9 cellular contexts compared by ENCODE assay signal in the genomic region with DNA sequence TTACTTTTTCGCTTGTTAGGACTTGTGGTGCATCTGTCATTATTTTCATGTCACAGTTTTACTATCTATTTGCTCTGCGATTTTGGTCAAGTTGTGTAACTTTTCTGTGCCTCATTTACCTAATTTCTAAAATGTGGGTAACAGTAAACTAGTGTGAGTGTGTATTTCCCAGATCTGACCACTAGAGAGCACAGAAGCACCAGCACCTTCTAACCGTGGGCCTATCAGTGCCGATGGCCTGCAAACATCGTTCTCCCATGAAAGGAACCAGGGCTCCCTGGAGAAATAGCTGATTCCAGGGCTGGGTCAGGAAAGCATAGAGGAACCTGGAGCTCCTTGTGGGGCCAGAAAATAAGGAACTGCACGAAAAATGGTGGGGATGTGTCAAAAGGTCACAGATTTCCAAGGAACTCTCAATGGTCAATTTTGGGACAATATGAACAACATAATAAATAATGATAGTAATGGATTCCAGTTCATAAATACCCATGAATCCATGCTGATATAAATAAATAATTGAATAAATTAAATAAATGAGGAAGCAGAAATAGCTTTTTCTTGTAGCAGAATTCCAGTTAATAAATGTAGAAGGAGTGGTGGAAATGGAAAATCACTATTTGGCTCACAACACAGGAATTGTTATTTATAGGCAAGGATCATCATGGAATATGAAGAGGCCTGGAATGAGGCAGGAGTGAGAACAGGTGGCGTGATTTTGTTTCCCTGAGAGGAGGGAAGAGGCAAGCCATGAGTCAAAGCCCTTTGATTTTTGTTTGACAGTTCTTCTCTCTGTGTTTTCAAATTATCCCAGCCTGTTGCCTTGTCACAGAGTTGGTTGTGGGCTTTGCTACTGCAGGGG. TPM values are rescaled to one million over a fixed set of nuclear protein-coding genes. Genes with fewer than 3 reads are reported as not detected.
DNase-seq lines count a peak whose midpoint lies in the region; ATAC-seq, FAIRE-seq and TF ChIP-seq lines count a peak whose summit lies in the region.
"Had no signal": no experiment of that assay in that cellular context is flagged by ENCODE, and none has a peak within 500 bp of the region (broad histone marks: within the 10 kb centered on the region; RNA-seq: fewer than 3 reads in every experiment).

No MANE protein-coding gene starts in this region.

- 7% methylated on average over 7 of the region's 7 CpGs for WGBS in SK-N-SH (ENCODE audit: low lambda C conversion rate)

- H3K4me2 ChIP-seq in Karpas-422 (ENCODE audit: low read depth, low read length, poor library complexity, severe bottlenecking) (no peak overlapping the region), SK-N-SH (no peak overlapping the region), endothelial cell of umbilical vein (ENCODE audit: insufficient read depth, low read length) (no peak overlapping the region)

- peak; percentile 86 for ATAC-seq in mucosa of descending colon

- H3F3A ChIP-seq in SK-N-SH (replicated peaks; ENCODE audit: insufficient read depth), result no peaks in the 10 kb centered on the region

- CTCF ChIA-PET in SK-N-SH (lab: Yijun Ruan, JAX) (interaction anchor here (0.6 to 1.9 kb wide), 13 partner anchors 9 to 113 kb away, joined by 3 to 9 read pairs (median 4); no protein-coding TSS in a partner anchor), endothelial cell of umbilical vein (lab: Charles Lee) (interaction anchor here (1.7 kb wide), 1 partner anchor 10 kb away, joined by 8 read pairs; no protein-coding TSS in a partner anchor)

- TF ChIP-seq CTCF in SK-N-SH (IDR thresholded peaks at IDR 0.05) (peak; percentile 67), endothelial cell of umbilical vein (IDR thresholded peaks at IDR 0.05; ENCODE audit: extremely low read depth in 1 of 2, insufficient read depth in 1 of 2, low read depth in 1 of 2, low read length in 2 of 2) (peak; percentile 35 to 58), mucosa of descending colon (IDR thresholded peaks at IDR 0.05) (peak; percentile 57)

- DNase-seq in stimulated activated CD4-positive, alpha-beta T cell treated with anti-CD3 and anti-CD28 coated beads, Interleukin-1b, Interleukin-23, amount 100 ng/mL, for 48 hours, result peak; percentile 11
- no peak for DNase-seq in stimulated activated CD4-positive, alpha-beta T cell treated with anti-CD3 and anti-CD28 coated beads, Interleukin-4, amount 100 ng/mL, for 4 hours
- peak; percentile 76 for DNase-seq in Karpas-422
- DNase-seq in SK-N-SH, result peak; percentile 63
- DNase-seq in endothelial cell of umbilical vein (ENCODE audit: low read depth, low spot score), result peak; percentile 38
- peak in 1 of 3 donors; percentile 67 for DNase-seq in mucosa of descending colon
- DNase-seq in 8988T, result no peak
- no peak for DNase-seq in effector CD8-positive, alpha-beta T cell (lab: John Stamatoyannopoulos, UW)

- H2AFZ ChIP-seq in Karpas-422 (ENCODE audit: low read length) (no peak overlapping the region), SK-N-SH (ENCODE audit: low read depth) (no peak overlapping the region), endothelial cell of umbilical vein (ENCODE audit: low read depth, low read length) (no peak overlapping the region)

- BruUV-seq in endothelial cell of umbilical vein (replicated peaks; lab: Mats Ljungman, UMichigan), result no TSS peak

- H3K4me1 ChIP-seq in Karpas-422 (ENCODE audit: low read length), result peaks cover 20% of the 10 kb centered on the region
- no peaks in the 10 kb centered on the region for H3K4me1 ChIP-seq in SK-N-SH (ENCODE audit: control insufficient read depth in 1 of 2, insufficient read depth in 2 of 2, low read depth in 1 of 2, low read length in 1 of 2)
- no peaks in the 10 kb centered on the region for H3K4me1 ChIP-seq in endothelial cell of umbilical vein (ENCODE audit: control insufficient read depth, extremely low read depth, insufficient read depth, low read length)
- no peaks in the 10 kb centered on the region for H3K4me1 ChIP-seq in mucosa of descending colon (ENCODE audit: low read depth)

- H4K20me1 ChIP-seq in Karpas-422 (ENCODE audit: insufficient read depth, low read depth, low read length) (no peaks in the 10 kb centered on the region), SK-N-SH (ENCODE audit: insufficient read depth) (no peaks in the 10 kb centered on the region), endothelial cell of umbilical vein (replicated peaks; ENCODE audit: control insufficient read depth, extremely low read depth, insufficient read depth, low read length) (no peaks in the 10 kb centered on the region)

- H3K4me3 ChIP-seq in Karpas-422 (ENCODE audit: low read length) (no peak overlapping the region), SK-N-SH (ENCODE audit: low read depth in 2 of 2, low read length in 1 of 2) (no peak overlapping the region), endothelial cell of umbilical vein (replicated peaks in 1 of 3; ENCODE audit: insufficient read depth in 1 of 3, low read depth in 1 of 3, low read length in 3 of 3) (no peak overlapping the region), mucosa of descending colon (no peak overlapping the region)

- TF ChIP-seq POLR2A in endothelial cell of umbilical vein (IDR thresholded peaks at IDR 0.05; ENCODE audit: low read depth, low read length), result no peak

- H3K9ac ChIP-seq in Karpas-422 (ENCODE audit: low read length) (no peak overlapping the region), SK-N-SH (no peak overlapping the region), endothelial cell of umbilical vein (replicated peaks; ENCODE audit: extremely low read depth, insufficient read depth, low read length) (no peak overlapping the region)

- POLR2A ChIA-PET in SK-N-SH (lab: Yijun Ruan, JAX) (no interaction called here), endothelial cell of umbilical vein (lab: Charles Lee) (no interaction called here)

- TF ChIP-seq EP300 in SK-N-SH (IDR thresholded peaks at IDR 0.05; ENCODE audit: borderline replicate concordance in 1 of 2, low read depth in 1 of 2, low read length in 1 of 2), result no peak

- FAIRE-seq in endothelial cell of umbilical vein (lab: Jason Lieb, UNC), result peak; percentile 89

- H3K9me2 ChIP-seq in Karpas-422 (replicated peaks; ENCODE audit: insufficient read depth, low read length) (no peaks in the 10 kb centered on the region), SK-N-SH (no peaks in the 10 kb centered on the region)

- no peaks in the 10 kb centered on the region for H3K27me3 ChIP-seq in Karpas-422 (ENCODE audit: low read length)
- peaks cover 15% of the 10 kb centered on the region; the same call in 1 of the 2 replicates for H3K27me3 ChIP-seq in SK-N-SH (ENCODE audit: insufficient read depth)
- H3K27me3 ChIP-seq in endothelial cell of umbilical vein (ENCODE audit: control insufficient read depth in 2 of 2, insufficient read depth in 2 of 2, low read length in 2 of 2), result no peaks in the 10 kb centered on the region

- H3K36me3 ChIP-seq in Karpas-422 (ENCODE audit: insufficient read depth, low read length) (no peaks in the 10 kb centered on the region), SK-N-SH (replicated peaks in 1 of 2; ENCODE audit: control insufficient read depth in 1 of 2, insufficient read depth in 2 of 2, low read length in 1 of 2) (no peaks in the 10 kb centered on the region), endothelial cell of umbilical vein (ENCODE audit: control insufficient read depth in 2 of 2, extremely low read depth in 1 of 2, insufficient read depth in 2 of 2, low read length in 2 of 2) (no peaks in the 10 kb centered on the region), mucosa of descending colon (ENCODE audit: low read depth) (no peaks in the 10 kb centered on the region)

- H3K9me1 ChIP-seq in endothelial cell of umbilical vein (replicated peaks; ENCODE audit: control insufficient read depth, extremely low read depth, insufficient read depth, low read length), result no peaks in the 10 kb centered on the region

- TF ChIP-seq RAD21 in SK-N-SH (IDR thresholded peaks at IDR 0.05; ENCODE audit: low read length), result peak; percentile 55

- H3K79me2 ChIP-seq in Karpas-422 (ENCODE audit: low read length), result no peaks in the 10 kb centered on the region
- no peaks in the 10 kb centered on the region for H3K79me2 ChIP-seq in SK-N-SH (ENCODE audit: insufficient read depth)
- no peaks in the 10 kb centered on the region for H3K79me2 ChIP-seq in endothelial cell of umbilical vein (ENCODE audit: control insufficient read depth, insufficient read depth, low read length)

- intact Hi-C loops in endothelial cell of umbilical vein (cut with micrococcal nuclease), result loop anchor here (1.0 kb wide), 1 partner anchor 113 kb away; no protein-coding TSS in a partner anchor
- intact Hi-C loops in mucosa of descending colon (cut with DNase I, micrococcal nuclease), result no loop called here

- dilution Hi-C loops in endothelial cell of umbilical vein (cut with MboI; ENCODE audit: extremely low pct_ligation_motif_present, low sequenced_read_pairs), result no loop called here

- H3K9me3 ChIP-seq in Karpas-422 (ENCODE audit: low read length), result no peaks in the 10 kb centered on the region
- no peaks in the 10 kb centered on the region for H3K9me3 ChIP-seq in SK-N-SH
- no peaks in the 10 kb centered on the region for H3K9me3 ChIP-seq in endothelial cell of umbilical vein (replicated peaks; ENCODE audit: control insufficient read depth, insufficient read depth, low read length)
- H3K9me3 ChIP-seq in mucosa of descending colon, result no peaks in the 10 kb centered on the region

- H3K27ac ChIP-seq in Karpas-422 (ENCODE audit: low read length) (no peak overlapping the region), SK-N-SH (ENCODE audit: low read depth in 2 of 2, low read length in 1 of 2) (no peak overlapping the region), endothelial cell of umbilical vein (ENCODE audit: insufficient read depth, low read depth, low read length) (no peak overlapping the region)

RNA-seq across cellular contexts. Expression of a gene that starts 31.1 kb away (rescaled TPM):
- not detected in 2 replicates for total RNA-seq in Karpas-422 (2014; rRNA removed; shearing (Covaris generic); ENCODE audit: low replicate concordance)
- polyA plus RNA-seq in SK-N-SH (2012; rRNA removed) (not detected in 2 replicates), endothelial cell of umbilical vein (not detected in 2 replicates)
- not detected in 2 replicates for polyA plus RNA-seq in SK-N-SH (2012; cell fraction: cytosol; rRNA removed)
- polyA plus RNA-seq in SK-N-SH (2012; cell fraction: nucleus; rRNA removed), result not detected in 2 replicates
- total RNA-seq in endothelial cell of umbilical vein (not detected in 2 replicates), mucosa of descending colon (1 to 10 TPM in 2 of 3 donors, under 1 TPM in 1; 0.32 to 5.1 (median 1.1) TPM)
- polyA plus RNA-seq in endothelial cell of umbilical vein (2011; cell fraction: cytosol; rRNA removed), result not detected in 2 replicates
- polyA plus RNA-seq in endothelial cell of umbilical vein (2011; cell fraction: nucleus; rRNA removed), result not detected in 2 replicates
- polyA plus RNA-seq in endothelial cell of umbilical vein (2012), result not detected in 2 replicates
- not detected in 2 replicates for polyA minus RNA-seq in endothelial cell of umbilical vein
- not detected for polyA minus RNA-seq in endothelial cell of umbilical vein (2011; cell fraction: cytosol; rRNA and poly(A)+ RNA removed)
- polyA minus RNA-seq in endothelial cell of umbilical vein (2011; cell fraction: nucleus; rRNA and poly(A)+ RNA removed), result not detected in 2 replicates

RNA-seq across cellular contexts. Expression of a gene that starts 35.3 kb away (rescaled TPM):
- 0.56 and 3.5 TPM in 2 replicates for total RNA-seq in Karpas-422 (2014; rRNA removed; shearing (Covaris generic); ENCODE audit: low replicate concordance)
- polyA plus RNA-seq in SK-N-SH (2012; rRNA removed), result 0.49 and 0.53 TPM in 2 replicates
- polyA plus RNA-seq in SK-N-SH (2012; cell fraction: cytosol; rRNA removed), result 0.44 and 0.46 TPM in 2 replicates
- 0.75 and 1.5 TPM in 2 replicates for polyA plus RNA-seq in SK-N-SH (2012; cell fraction: nucleus; rRNA removed)
- 2.1 and 3.6 TPM in 2 replicates for total RNA-seq in endothelial cell of umbilical vein
- polyA plus RNA-seq in endothelial cell of umbilical vein, result 2.4 and 3.5 TPM in 2 replicates
- 1.3 and 1.8 TPM in 2 replicates for polyA plus RNA-seq in endothelial cell of umbilical vein (2011; cell fraction: cytosol; rRNA removed)
- 6.3 and 6.7 TPM in 2 replicates for polyA plus RNA-seq in endothelial cell of umbilical vein (2011; cell fraction: nucleus; rRNA removed)
- polyA plus RNA-seq in endothelial cell of umbilical vein (2012), result 4.8 and 7.0 TPM in 2 replicates
- polyA minus RNA-seq in endothelial cell of umbilical vein, result 2.0 and 3.6 TPM in 2 replicates
- not detected for polyA minus RNA-seq in endothelial cell of umbilical vein (2011; cell fraction: cytosol; rRNA and poly(A)+ RNA removed)
- 1.3 and 3.2 TPM in 2 replicates for polyA minus RNA-seq in endothelial cell of umbilical vein (2011; cell fraction: nucleus; rRNA and poly(A)+ RNA removed)
- 1,000 to 10,000 TPM in 2 of 3 donors, 100 to 1,000 TPM in 1; 591 to 2,323 (median 1,343) TPM for total RNA-seq in mucosa of descending colon
- total RNA-seq: temporal lobe had no signal

Comparison
In these comparisons a context has a peak if more than half of its experiments do, and no peak if none do; other contexts are left out.
1. DNase-seq: peak in stimulated activated CD4-positive, alpha-beta T cell treated with anti-CD3 and anti-CD28 coated beads, Interleukin-1b, Interleukin-23, amount 100 ng/mL, for 48 hours (single experiment), Karpas-422 (single experiment), SK-N-SH (single experiment) and endothelial cell of umbilical vein (single experiment); none in stimulated activated CD4-positive, alpha-beta T cell treated with anti-CD3 and anti-CD28 coated beads, Interleukin-4, amount 100 ng/mL, for 4 hours (0 of 2), 8988T (single experiment) and effector CD8-positive, alpha-beta T cell (single experiment).
2. RNA of a gene that starts 35.3 kb away (total RNA-seq): 591 to 2,323 TPM in mucosa of descending colon; 2.1 to 3.6 TPM in endothelial cell of umbilical vein and 0.56 to 3.5 TPM in Karpas-422; every median in the first group is over 100 times any median in the second.
3. Peak in every context shown above with its lines, with median percentiles within 50 percentile points of each other: CTCF ChIP-seq.